8 cellular contexts compared by ENCODE assay signal in genomic region chr12:6200266-6201198, GRCh38. TPM values are rescaled to one million over a fixed set of nuclear protein-coding genes. Genes with fewer than 3 reads are reported as not detected.
DNase-seq lines count a peak whose midpoint lies in the region; ATAC-seq and TF ChIP-seq lines count a peak whose summit lies in the region.

Gene CD9 (plus strand): TSS chr12:6200400. CDS start chr12:6200500, 100 bp downstream.

- peak within 1 kb of the TSS; percentile 37 for H3K27ac Mint-ChIP-seq in CD8-positive, alpha-beta T cell

- peak in 5 of 7 experiments; percentile 6 to 56 (median 24) for DNase-seq in CD8-positive, alpha-beta T cell
- DNase-seq in KBM-7 (peak; percentile 30), epithelial cell of prostate (ENCODE audit: low read depth, low spot score) (no peak), middle frontal gyrus (ENCODE audit: extremely low spot score, low spot score) (no peak)
- peak; percentile 79 for DNase-seq in activated CD8-positive, alpha-beta memory T cell treated with anti-CD3 and anti-CD28 coated beads for 24 hours

- in situ Hi-C loops in KBM-7 (cut with MboI; ENCODE audit: low pct_unique_long_range_greater_than_20kb, low sequenced_read_pairs): no loop called here

- intact Hi-C loops in CD8-positive, alpha-beta T cell (cut with DNase I, micrococcal nuclease): no loop called here

- H3K4me1 Mint-ChIP-seq in CD8-positive, alpha-beta T cell (ENCODE audit: low read depth): peaks cover 38% of the 10 kb centered on the region

- H3K36me3 ChIP-seq in CD8-positive, alpha-beta T cell (ENCODE audit: insufficient read depth, low read length): no peaks in the 10 kb centered on the region
- H3K36me3 ChIP-seq in mucosa of rectum (ENCODE audit: control insufficient read depth in 2 of 2, insufficient read depth in 2 of 2, low read length in 2 of 2) (no peaks in the 10 kb centered on the region), stomach smooth muscle (ENCODE audit: control insufficient read depth in 2 of 2, insufficient read depth in 2 of 2, low read length in 2 of 2) (peaks cover 0 to 2% of the 10 kb centered on the region in 2 donors)

- no peaks in the 10 kb centered on the region for H3K9me3 Mint-ChIP-seq in CD8-positive, alpha-beta T cell

- ATAC-seq in CD8-positive, alpha-beta T cell: peak; percentile 49
- ATAC-seq in HG02885 (IDR thresholded peaks at IDR 0.05; ENCODE audit: poor library complexity, unreplicated experiment): no peak

- H3K4me3 Mint-ChIP-seq in CD8-positive, alpha-beta T cell: peak within 1 kb of the TSS; percentile 77

- no peak within 1 kb of the TSS for H3K27ac ChIP-seq in CD8-positive, alpha-beta T cell (ENCODE audit: low read depth, low read length)
- H3K27ac ChIP-seq in epithelial cell of prostate (peak within 1 kb of the TSS; percentile 84), mucosa of rectum (ENCODE audit: low read depth in 2 of 2, low read length in 2 of 2) (peak within 1 kb of the TSS; percentile 98), stomach smooth muscle (ENCODE audit: low read length) (peak within 1 kb of the TSS; percentile 97)

- no peaks in the 10 kb centered on the region for H3K27me3 ChIP-seq in CD8-positive, alpha-beta T cell (ENCODE audit: insufficient read depth, low read length)
- no peaks in the 10 kb centered on the region for H3K27me3 ChIP-seq in mucosa of rectum (ENCODE audit: control insufficient read depth in 2 of 2, insufficient read depth in 2 of 2, low read length in 2 of 2)
- no peaks in the 10 kb centered on the region for H3K27me3 ChIP-seq in stomach smooth muscle (ENCODE audit: control insufficient read depth in 1 of 2, insufficient read depth in 2 of 2, low read length in 2 of 2)

- POLR2A ChIA-PET in CD8-positive, alpha-beta T cell (lab: Charles Lee): interaction anchor here (0.7 to 1.8 kb wide), 5 partner anchors 11 to 126 kb away, joined by 3 to 5 read pairs (median 3); no protein-coding TSS in a partner anchor

- no peaks in the 10 kb centered on the region for H3K36me3 Mint-ChIP-seq in CD8-positive, alpha-beta T cell

- H3K9ac ChIP-seq in mucosa of rectum (ENCODE audit: low read depth in 1 of 2, low read length in 2 of 2) (peak within 1 kb of the TSS; percentile 99 to 100), stomach smooth muscle (ENCODE audit: low read length in 2 of 2) (peak within 1 kb of the TSS; percentile 96 to 99)

- H3K9me3 ChIP-seq in CD8-positive, alpha-beta T cell (ENCODE audit: low read length): no peaks in the 10 kb centered on the region
- H3K9me3 ChIP-seq in mucosa of rectum (ENCODE audit: control insufficient read depth in 2 of 2, low read length in 2 of 2) (no peaks in the 10 kb centered on the region), stomach smooth muscle (ENCODE audit: control insufficient read depth in 2 of 2, low read length in 2 of 2) (no peaks in the 10 kb centered on the region)

- H3K27me3 Mint-ChIP-seq in CD8-positive, alpha-beta T cell (ENCODE audit: low read depth): peaks cover 24% of the 10 kb centered on the region

- no peak for TF ChIP-seq CTCF in CD8-positive, alpha-beta T cell (IDR thresholded peaks at IDR 0.05)

- CTCF ChIA-PET in CD8-positive, alpha-beta T cell (lab: Charles Lee): interaction anchor here (1.0 to 13.2 kb wide), 9 partner anchors 8 to 135 kb away, joined by 3 to 185 read pairs (median 5); no protein-coding TSS in a partner anchor

- H3K4me1 ChIP-seq in CD8-positive, alpha-beta T cell (ENCODE audit: insufficient read depth, low read length): peaks cover 26% of the 10 kb centered on the region
- H3K4me1 ChIP-seq in mucosa of rectum (ENCODE audit: control insufficient read depth in 2 of 2, insufficient read depth in 2 of 2, low read length in 2 of 2) (peaks cover 55 to 69% of the 10 kb centered on the region in 2 donors), stomach smooth muscle (ENCODE audit: control insufficient read depth, insufficient read depth, low read length) (peaks cover 70% of the 10 kb centered on the region)

- peak within 1 kb of the TSS; percentile 58 for H3K4me3 ChIP-seq in CD8-positive, alpha-beta T cell (ENCODE audit: low read depth, low read length)
- H3K4me3 ChIP-seq in mucosa of rectum (ENCODE audit: low read length in 2 of 2): peak within 1 kb of the TSS; percentile 89 to 92
- H3K4me3 ChIP-seq in stomach smooth muscle (ENCODE audit: low read length in 2 of 2): peak within 1 kb of the TSS; percentile 74 to 94

RNA-seq across cellular contexts. Expression of gene CD9, which starts in this region (rescaled TPM):
- 1 to 10 TPM; 1.3 to 1.8 TPM for total RNA-seq in CD8-positive, alpha-beta T cell

Comparison
In these comparisons a context has a peak if more than half of its experiments do, and no peak if none do; other contexts are left out.
1. DNase-seq: peak in CD8-positive, alpha-beta T cell (5 of 7), KBM-7 (single experiment) and activated CD8-positive, alpha-beta memory T cell treated with anti-CD3 and anti-CD28 coated beads for 24 hours (single experiment); none in epithelial cell of prostate (single experiment) and middle frontal gyrus (single experiment).
2. Peak in every context shown above with its lines, with median percentiles within 50 percentile points of each other: H3K4me3 ChIP-seq.